7 cellular contexts compared by ENCODE assay signal in the genomic region with DNA sequence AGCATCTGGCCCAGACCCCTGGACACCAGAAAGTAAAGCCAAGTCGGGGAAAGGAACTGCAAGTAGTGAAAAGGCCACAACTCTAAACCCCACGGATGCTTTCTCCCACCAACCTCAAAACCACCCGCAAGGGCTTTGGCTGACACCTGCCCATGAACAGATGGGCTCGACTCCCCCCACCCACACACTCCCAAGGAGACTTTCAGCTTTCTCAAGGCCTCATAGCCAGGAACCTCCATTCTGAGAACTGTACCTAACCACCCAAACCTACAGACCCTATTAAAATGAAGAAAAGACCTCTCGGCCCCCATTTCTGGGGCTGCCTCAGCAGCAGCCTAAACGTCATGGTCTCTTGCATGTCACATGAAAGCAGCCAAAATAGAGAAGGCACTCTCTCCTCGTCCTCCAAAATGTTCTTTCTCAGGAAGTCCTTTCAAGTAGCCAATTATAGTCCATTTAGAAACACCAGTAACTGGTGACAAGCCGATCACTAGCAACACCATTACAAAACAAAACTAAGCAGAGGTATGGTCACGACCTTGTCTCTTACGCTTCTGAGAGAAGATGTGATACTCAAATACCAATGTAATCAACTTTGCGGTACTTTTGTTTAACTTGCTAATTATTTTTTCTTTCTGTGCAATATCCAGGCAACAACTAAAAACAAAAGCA. TPM values are rescaled to one million over a fixed set of nuclear protein-coding genes. Genes with fewer than 3 reads are reported as not detected.
DNase-seq lines count a peak whose midpoint lies in the region; ATAC-seq and FAIRE-seq lines count a peak whose summit lies in the region.

No MANE protein-coding gene starts in this region.

- no peaks in the 10 kb centered on the region for H3K36me3 ChIP-seq in thymus (ENCODE audit: control insufficient read depth, insufficient read depth)

- peaks cover 31% of the 10 kb centered on the region for H3K36me3 Mint-ChIP-seq in activated T-helper 17 cell treated with anti-CD3 and anti-CD28 coated beads, Interleukin-2, amount 50 U/mL, for 72 hours (ENCODE audit: low read depth)
- H3K36me3 Mint-ChIP-seq in immature natural killer cell: peaks cover 0 to 3% (median 0%) of the 10 kb centered on the region in 3 donors

- peak; percentile 20 for ATAC-seq in HG02852 (IDR thresholded peaks at IDR 0.05; ENCODE audit: unreplicated experiment)
- ATAC-seq in activated T-helper 17 cell treated with anti-CD3 and anti-CD28 coated beads, Interleukin-2, amount 50 U/mL, for 72 hours (replicated peaks): no peak

- H3K27ac Mint-ChIP-seq in activated T-helper 17 cell treated with anti-CD3 and anti-CD28 coated beads, Interleukin-2, amount 50 U/mL, for 72 hours: peak overlapping the region; percentile 99
- H3K27ac Mint-ChIP-seq in immature natural killer cell: peak overlapping the region; percentile 96 to 99 (median 99)

- WGBS in thymus: 33% methylated on average over 11 of the region's 11 CpGs

- no peaks in the 10 kb centered on the region for H3K27me3 Mint-ChIP-seq in activated T-helper 17 cell treated with anti-CD3 and anti-CD28 coated beads, Interleukin-2, amount 50 U/mL, for 72 hours
- H3K27me3 Mint-ChIP-seq in immature natural killer cell (ENCODE audit: low read depth in 3 of 3): peaks cover 23 to 40% (median 38%) of the 10 kb centered on the region in 3 donors

- peaks cover 61% of the 10 kb centered on the region for H3K4me1 ChIP-seq in thymus (ENCODE audit: control insufficient read depth, insufficient read depth, low read length)

- H3K9me3 Mint-ChIP-seq in activated T-helper 17 cell treated with anti-CD3 and anti-CD28 coated beads, Interleukin-2, amount 50 U/mL, for 72 hours: peaks cover 3% of the 10 kb centered on the region
- no peaks in the 10 kb centered on the region for H3K9me3 Mint-ChIP-seq in immature natural killer cell

- H3K9me3 ChIP-seq in thymus (ENCODE audit: control insufficient read depth): no peaks in the 10 kb centered on the region

- FAIRE-seq in GM18507 (lab: Jason Lieb, UNC): peak; percentile 94

- DNase-seq in GM18507 (ENCODE audit: extremely low spot score, insufficient read length, low read depth) (no peak), immature natural killer cell (peak; percentile 72 to 81 (median 79)), NCI-H1694 (lab: John Stamatoyannopoulos, UW) (no peak), amygdala (lab: John Stamatoyannopoulos, UW) (no peak)

- H3K27ac ChIP-seq in thymus (ENCODE audit: low read depth): peak overlapping the region; percentile 81

- peak overlapping the region; percentile 75 for H3K4me3 ChIP-seq in thymus (ENCODE audit: low read length)

- peaks cover 51% of the 10 kb centered on the region for H3K4me1 Mint-ChIP-seq in activated T-helper 17 cell treated with anti-CD3 and anti-CD28 coated beads, Interleukin-2, amount 50 U/mL, for 72 hours
- H3K4me1 Mint-ChIP-seq in immature natural killer cell: peaks cover 87 to 90% of the 10 kb centered on the region in 2 donors

- H3K27me3 ChIP-seq in thymus (ENCODE audit: control insufficient read depth, insufficient read depth): no peaks in the 10 kb centered on the region

- H3K4me3 Mint-ChIP-seq in activated T-helper 17 cell treated with anti-CD3 and anti-CD28 coated beads, Interleukin-2, amount 50 U/mL, for 72 hours: peak overlapping the region; percentile 100
- H3K4me3 Mint-ChIP-seq in immature natural killer cell: peak overlapping the region; percentile 84 to 98 (median 90)

RNA-seq across cellular contexts. Expression of a gene that starts 2.9 kb away (rescaled TPM):
- 10 to 100 TPM; 45.4 to 57.9 TPM for total RNA-seq in activated T-helper 17 cell treated with anti-CD3 and anti-CD28 coated beads, Interleukin-2, amount 50 U/mL, for 72 hours
- polyA plus RNA-seq in immature natural killer cell: 10 to 100 TPM; 21.7 to 49.2 (median 44.2) TPM
- polyA plus RNA-seq in thymus: 37.1 TPM

Comparison
In these comparisons a context has a peak if more than half of its experiments do, and no peak if none do; other contexts are left out.
1. DNase-seq: peak in immature natural killer cell (3 of 3); none in GM18507 (single experiment), NCI-H1694 (single experiment) and amygdala (0 of 56).